ENCODE assay signal across 1 cellular context in the genomic region with DNA sequence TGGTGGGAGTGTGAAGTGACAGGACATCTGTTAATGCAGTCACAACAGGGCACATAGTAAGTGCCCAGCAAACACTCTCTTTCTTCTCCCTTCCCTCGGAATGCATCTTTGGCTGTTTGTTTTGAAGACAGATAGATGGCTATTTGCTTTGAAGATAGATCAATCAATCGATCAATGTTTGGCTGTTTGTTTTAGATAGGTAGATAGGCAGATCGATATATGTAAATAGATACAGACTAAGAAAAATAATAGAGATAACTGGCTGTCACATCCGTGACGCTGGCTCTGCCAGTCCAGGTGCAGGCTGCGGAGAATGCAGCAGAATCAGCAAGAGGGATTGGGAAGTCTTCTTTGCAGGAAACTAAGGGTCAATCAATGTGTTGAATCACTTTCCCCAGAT.
TF ChIP-seq lines count a peak whose summit lies in the region.

No MANE protein-coding gene starts in this region.

TF ChIP-seq in HepG2, 621 proteins besides CTCF, POLR2A, EP300 and RAD21 (continued from another document and continues in another):
- TF ChIP-seq, protein P1, sequence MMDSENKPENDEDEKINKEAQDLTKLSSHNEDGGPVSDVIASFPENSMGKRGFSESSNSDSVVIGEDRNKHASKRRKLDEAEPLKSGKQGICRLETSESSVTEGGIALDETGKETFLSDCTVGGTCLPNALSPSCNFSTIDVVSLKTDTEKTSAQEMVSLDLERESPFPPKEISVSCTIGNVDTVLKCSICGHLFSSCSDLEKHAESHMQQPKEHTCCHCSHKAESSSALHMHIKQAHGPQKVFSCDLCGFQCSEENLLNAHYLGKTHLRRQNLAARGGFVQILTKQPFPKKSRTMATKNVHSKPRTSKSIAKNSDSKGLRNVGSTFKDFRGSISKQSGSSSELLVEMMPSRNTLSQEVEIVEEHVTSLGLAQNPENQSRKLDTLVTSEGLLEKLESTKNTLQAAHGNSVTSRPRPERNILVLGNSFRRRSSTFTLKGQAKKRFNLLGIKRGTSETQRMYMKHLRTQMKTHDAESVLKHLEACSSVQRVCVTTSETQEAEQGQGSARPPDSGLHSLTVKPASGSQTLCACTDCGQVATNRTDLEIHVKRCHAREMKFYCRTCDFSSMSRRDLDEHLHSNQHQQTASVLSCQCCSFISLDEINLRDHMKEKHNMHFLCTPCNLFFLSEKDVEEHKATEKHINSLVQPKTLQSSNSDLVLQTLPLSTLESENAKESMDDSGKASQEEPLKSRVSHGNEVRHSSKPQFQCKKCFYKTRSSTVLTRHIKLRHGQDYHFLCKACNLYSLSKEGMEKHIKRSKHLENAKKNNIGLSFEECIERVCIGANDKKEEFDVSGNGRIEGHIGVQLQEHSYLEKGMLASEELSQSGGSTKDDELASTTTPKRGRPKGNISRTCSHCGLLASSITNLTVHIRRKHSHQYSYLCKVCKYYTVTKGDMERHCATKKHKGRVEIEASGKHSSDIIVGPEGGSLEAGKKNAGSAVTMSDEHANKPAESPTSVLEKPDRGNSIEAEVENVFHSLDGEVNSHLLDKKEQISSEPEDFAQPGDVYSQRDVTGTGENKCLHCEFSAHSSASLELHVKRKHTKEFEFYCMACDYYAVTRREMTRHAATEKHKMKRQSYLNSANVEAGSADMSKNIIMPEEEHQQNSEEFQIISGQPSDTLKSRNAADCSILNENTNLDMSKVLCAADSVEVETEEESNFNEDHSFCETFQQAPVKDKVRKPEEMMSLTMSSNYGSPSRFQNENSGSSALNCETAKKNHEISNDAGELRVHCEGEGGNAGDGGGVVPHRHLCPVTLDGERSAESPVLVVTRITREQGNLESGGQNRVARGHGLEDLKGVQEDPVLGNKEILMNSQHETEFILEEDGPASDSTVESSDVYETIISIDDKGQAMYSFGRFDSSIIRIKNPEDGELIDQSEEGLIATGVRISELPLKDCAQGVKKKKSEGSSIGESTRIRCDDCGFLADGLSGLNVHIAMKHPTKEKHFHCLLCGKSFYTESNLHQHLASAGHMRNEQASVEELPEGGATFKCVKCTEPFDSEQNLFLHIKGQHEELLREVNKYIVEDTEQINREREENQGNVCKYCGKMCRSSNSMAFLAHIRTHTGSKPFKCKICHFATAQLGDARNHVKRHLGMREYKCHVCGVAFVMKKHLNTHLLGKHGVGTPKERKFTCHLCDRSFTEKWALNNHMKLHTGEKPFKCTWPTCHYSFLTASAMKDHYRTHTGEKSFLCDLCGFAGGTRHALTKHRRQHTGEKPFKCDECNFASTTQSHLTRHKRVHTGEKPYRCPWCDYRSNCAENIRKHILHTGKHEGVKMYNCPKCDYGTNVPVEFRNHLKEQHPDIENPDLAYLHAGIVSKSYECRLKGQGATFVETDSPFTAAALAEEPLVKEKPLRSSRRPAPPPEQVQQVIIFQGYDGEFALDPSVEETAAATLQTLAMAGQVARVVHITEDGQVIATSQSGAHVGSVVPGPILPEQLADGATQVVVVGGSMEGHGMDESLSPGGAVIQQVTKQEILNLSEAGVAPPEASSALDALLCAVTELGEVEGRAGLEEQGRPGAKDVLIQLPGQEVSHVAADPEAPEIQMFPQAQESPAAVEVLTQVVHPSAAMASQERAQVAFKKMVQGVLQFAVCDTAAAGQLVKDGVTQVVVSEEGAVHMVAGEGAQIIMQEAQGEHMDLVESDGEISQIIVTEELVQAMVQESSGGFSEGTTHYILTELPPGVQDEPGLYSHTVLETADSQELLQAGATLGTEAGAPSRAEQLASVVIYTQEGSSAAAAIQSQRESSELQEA (CRISPR knock-in tag; IDR thresholded peaks at IDR 0.05; ENCODE audit: not compliant biosample characterization) = no peak
- no peak; the same call in 1 of the 2 replicates for TF ChIP-seq FOXK1 (CRISPR knock-in tag; IDR thresholded peaks at IDR 0.05; ENCODE audit: borderline replicate concordance, low read depth)
- TF ChIP-seq ZFP82 (CRISPR knock-in tag; IDR thresholded peaks at IDR 0.05; ENCODE audit: borderline replicate concordance) = no peak
- no peak for TF ChIP-seq FOXK2 (IDR thresholded peaks at IDR 0.05)
- no peak for TF ChIP-seq SMARCE1 (IDR thresholded peaks at IDR 0.05; ENCODE audit: borderline replicate concordance)
- TF ChIP-seq, protein P2, sequence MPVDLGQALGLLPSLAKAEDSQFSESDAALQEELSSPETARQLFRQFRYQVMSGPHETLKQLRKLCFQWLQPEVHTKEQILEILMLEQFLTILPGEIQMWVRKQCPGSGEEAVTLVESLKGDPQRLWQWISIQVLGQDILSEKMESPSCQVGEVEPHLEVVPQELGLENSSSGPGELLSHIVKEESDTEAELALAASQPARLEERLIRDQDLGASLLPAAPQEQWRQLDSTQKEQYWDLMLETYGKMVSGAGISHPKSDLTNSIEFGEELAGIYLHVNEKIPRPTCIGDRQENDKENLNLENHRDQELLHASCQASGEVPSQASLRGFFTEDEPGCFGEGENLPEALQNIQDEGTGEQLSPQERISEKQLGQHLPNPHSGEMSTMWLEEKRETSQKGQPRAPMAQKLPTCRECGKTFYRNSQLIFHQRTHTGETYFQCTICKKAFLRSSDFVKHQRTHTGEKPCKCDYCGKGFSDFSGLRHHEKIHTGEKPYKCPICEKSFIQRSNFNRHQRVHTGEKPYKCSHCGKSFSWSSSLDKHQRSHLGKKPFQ (CRISPR knock-in tag; IDR thresholded peaks at IDR 0.05; ENCODE audit: insufficient replicate concordance) = no peak
- TF ChIP-seq, protein P3, sequence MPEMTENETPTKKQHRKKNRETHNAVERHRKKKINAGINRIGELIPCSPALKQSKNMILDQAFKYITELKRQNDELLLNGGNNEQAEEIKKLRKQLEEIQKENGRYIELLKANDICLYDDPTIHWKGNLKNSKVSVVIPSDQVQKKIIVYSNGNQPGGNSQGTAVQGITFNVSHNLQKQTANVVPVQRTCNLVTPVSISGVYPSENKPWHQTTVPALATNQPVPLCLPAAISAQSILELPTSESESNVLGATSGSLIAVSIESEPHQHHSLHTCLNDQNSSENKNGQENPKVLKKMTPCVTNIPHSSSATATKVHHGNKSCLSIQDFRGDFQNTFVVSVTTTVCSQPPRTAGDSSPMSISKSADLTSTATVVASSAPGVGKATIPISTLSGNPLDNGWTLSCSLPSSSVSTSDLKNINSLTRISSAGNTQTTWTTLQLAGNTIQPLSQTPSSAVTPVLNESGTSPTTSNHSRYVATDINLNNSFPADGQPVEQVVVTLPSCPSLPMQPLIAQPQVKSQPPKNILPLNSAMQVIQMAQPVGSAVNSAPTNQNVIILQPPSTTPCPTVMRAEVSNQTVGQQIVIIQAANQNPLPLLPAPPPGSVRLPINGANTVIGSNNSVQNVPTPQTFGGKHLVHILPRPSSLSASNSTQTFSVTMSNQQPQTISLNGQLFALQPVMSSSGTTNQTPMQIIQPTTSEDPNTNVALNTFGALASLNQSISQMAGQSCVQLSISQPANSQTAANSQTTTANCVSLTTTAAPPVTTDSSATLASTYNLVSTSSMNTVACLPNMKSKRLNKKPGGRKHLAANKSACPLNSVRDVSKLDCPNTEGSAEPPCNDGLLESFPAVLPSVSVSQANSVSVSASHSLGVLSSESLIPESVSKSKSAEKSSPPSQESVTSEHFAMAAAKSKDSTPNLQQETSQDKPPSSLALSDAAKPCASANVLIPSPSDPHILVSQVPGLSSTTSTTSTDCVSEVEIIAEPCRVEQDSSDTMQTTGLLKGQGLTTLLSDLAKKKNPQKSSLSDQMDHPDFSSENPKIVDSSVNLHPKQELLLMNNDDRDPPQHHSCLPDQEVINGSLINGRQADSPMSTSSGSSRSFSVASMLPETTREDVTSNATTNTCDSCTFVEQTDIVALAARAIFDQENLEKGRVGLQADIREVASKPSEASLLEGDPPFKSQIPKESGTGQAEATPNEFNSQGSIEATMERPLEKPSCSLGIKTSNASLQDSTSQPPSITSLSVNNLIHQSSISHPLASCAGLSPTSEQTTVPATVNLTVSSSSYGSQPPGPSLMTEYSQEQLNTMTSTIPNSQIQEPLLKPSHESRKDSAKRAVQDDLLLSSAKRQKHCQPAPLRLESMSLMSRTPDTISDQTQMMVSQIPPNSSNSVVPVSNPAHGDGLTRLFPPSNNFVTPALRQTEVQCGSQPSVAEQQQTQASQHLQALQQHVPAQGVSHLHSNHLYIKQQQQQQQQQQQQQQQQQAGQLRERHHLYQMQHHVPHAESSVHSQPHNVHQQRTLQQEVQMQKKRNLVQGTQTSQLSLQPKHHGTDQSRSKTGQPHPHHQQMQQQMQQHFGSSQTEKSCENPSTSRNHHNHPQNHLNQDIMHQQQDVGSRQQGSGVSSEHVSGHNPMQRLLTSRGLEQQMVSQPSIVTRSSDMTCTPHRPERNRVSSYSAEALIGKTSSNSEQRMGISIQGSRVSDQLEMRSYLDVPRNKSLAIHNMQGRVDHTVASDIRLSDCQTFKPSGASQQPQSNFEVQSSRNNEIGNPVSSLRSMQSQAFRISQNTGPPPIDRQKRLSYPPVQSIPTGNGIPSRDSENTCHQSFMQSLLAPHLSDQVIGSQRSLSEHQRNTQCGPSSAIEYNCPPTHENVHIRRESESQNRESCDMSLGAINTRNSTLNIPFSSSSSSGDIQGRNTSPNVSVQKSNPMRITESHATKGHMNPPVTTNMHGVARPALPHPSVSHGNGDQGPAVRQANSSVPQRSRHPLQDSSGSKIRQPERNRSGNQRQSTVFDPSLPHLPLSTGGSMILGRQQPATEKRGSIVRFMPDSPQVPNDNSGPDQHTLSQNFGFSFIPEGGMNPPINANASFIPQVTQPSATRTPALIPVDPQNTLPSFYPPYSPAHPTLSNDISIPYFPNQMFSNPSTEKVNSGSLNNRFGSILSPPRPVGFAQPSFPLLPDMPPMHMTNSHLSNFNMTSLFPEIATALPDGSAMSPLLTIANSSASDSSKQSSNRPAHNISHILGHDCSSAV (CRISPR knock-in tag; IDR thresholded peaks at IDR 0.05; ENCODE audit: borderline replicate concordance) = no peak
- TF ChIP-seq NAIF1 (CRISPR knock-in tag; IDR thresholded peaks at IDR 0.05; ENCODE audit: borderline replicate concordance) = no peak
- TF ChIP-seq RFX3 (CRISPR knock-in tag; IDR thresholded peaks at IDR 0.05) = no peak
- TF ChIP-seq, protein P4, sequence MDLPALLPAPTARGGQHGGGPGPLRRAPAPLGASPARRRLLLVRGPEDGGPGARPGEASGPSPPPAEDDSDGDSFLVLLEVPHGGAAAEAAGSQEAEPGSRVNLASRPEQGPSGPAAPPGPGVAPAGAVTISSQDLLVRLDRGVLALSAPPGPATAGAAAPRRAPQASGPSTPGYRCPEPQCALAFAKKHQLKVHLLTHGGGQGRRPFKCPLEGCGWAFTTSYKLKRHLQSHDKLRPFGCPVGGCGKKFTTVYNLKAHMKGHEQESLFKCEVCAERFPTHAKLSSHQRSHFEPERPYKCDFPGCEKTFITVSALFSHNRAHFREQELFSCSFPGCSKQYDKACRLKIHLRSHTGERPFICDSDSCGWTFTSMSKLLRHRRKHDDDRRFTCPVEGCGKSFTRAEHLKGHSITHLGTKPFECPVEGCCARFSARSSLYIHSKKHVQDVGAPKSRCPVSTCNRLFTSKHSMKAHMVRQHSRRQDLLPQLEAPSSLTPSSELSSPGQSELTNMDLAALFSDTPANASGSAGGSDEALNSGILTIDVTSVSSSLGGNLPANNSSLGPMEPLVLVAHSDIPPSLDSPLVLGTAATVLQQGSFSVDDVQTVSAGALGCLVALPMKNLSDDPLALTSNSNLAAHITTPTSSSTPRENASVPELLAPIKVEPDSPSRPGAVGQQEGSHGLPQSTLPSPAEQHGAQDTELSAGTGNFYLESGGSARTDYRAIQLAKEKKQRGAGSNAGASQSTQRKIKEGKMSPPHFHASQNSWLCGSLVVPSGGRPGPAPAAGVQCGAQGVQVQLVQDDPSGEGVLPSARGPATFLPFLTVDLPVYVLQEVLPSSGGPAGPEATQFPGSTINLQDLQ (CRISPR knock-in tag; IDR thresholded peaks at IDR 0.05) = no peak
- TF ChIP-seq ZNF468 (CRISPR knock-in tag; IDR thresholded peaks at IDR 0.05) = no peak
- TF ChIP-seq, protein P5, sequence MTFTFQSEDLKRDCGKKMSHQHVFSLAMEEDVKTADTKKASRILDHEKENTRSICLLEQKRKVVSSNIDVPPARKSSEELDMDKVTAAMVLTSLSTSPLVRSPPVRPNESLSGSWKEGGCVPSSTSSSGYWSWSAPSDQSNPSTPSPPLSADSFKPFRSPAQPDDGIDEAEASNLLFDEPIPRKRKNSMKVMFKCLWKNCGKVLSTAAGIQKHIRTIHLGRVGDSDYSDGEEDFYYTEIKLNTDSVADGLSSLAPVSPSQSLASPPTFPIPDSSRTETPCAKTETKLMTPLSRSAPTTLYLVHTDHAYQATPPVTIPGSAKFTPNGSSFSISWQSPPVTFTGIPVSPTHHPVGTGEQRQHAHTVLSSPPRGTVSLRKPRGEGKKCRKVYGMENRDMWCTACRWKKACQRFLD (CRISPR knock-in tag; IDR thresholded peaks at IDR 0.05; ENCODE audit: borderline replicate concordance) = no peak
- TF ChIP-seq FOSL2 (CRISPR knock-in tag; IDR thresholded peaks at IDR 0.05) = peak; percentile 55; the same call in 1 of the 2 replicates
- TF ChIP-seq ZNF234 (CRISPR knock-in tag; conservative IDR thresholded peaks at IDR 0.05) = no peak
- no peak for TF ChIP-seq TRIM24 (CRISPR knock-in tag; IDR thresholded peaks at IDR 0.05)
- TF ChIP-seq, protein P6, sequence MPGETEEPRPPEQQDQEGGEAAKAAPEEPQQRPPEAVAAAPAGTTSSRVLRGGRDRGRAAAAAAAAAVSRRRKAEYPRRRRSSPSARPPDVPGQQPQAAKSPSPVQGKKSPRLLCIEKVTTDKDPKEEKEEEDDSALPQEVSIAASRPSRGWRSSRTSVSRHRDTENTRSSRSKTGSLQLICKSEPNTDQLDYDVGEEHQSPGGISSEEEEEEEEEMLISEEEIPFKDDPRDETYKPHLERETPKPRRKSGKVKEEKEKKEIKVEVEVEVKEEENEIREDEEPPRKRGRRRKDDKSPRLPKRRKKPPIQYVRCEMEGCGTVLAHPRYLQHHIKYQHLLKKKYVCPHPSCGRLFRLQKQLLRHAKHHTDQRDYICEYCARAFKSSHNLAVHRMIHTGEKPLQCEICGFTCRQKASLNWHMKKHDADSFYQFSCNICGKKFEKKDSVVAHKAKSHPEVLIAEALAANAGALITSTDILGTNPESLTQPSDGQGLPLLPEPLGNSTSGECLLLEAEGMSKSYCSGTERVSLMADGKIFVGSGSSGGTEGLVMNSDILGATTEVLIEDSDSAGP (CRISPR knock-in tag; IDR thresholded peaks at IDR 0.05; ENCODE audit: borderline replicate concordance) = no peak
- no peak for TF ChIP-seq ATF7-NPFF (CRISPR knock-in tag; IDR thresholded peaks at IDR 0.05; ENCODE audit: low read depth)
- TF ChIP-seq, protein P7, sequence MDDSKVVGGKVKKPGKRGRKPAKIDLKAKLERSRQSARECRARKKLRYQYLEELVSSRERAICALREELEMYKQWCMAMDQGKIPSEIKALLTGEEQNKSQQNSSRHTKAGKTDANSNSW (CRISPR knock-in tag; IDR thresholded peaks at IDR 0.05; ENCODE audit: borderline replicate concordance) = no peak
- no peak for TF ChIP-seq SUZ12 (IDR thresholded peaks at IDR 0.05; ENCODE audit: low read depth, low read length)
- TF ChIP-seq, protein P8, sequence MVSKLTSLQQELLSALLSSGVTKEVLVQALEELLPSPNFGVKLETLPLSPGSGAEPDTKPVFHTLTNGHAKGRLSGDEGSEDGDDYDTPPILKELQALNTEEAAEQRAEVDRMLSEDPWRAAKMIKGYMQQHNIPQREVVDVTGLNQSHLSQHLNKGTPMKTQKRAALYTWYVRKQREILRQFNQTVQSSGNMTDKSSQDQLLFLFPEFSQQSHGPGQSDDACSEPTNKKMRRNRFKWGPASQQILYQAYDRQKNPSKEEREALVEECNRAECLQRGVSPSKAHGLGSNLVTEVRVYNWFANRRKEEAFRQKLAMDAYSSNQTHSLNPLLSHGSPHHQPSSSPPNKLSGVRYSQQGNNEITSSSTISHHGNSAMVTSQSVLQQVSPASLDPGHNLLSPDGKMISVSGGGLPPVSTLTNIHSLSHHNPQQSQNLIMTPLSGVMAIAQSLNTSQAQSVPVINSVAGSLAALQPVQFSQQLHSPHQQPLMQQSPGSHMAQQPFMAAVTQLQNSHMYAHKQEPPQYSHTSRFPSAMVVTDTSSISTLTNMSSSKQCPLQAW (CRISPR knock-in tag; IDR thresholded peaks at IDR 0.05) = peak; percentile 40; the same call in 1 of the 2 replicates
- TF ChIP-seq CREM (IDR thresholded peaks at IDR 0.05) = peak; percentile 75; the same call in 1 of the 2 replicates
- TF ChIP-seq CREM (CRISPR knock-in tag; IDR thresholded peaks at IDR 0.05) = no peak
